In the genomic region with DNA sequence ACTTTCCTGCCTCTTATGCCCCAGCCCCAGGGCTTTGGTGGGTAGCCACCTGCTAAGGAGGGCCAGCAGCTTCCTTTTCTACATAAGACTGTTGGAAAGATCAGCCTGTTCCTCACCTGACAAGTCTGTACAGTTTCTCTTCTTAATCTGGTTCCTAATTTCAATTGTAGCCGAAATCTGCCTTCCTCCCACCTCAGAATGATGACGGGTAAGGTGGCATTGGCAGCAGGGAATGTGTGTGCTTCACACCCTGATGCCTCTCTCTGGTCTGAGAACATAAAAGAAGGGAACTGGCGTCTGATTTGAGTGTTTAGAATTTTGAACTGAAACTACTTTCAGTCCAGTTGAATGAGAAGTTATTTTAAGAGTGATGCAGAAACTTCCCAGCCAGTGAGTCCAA, we compare ENCODE assay signal across 21 cellular contexts.
"Had no signal": no experiment of that assay in that cellular context is flagged by ENCODE, and none has a peak within 500 bp of the region (broad histone marks: within the 10 kb centered on the region; RNA-seq: fewer than 3 reads in every experiment).

No MANE protein-coding gene starts in this region.

- H3K9me3 ChIP-seq: colonic mucosa, pancreas, upper lobe of right lung had no signal

- H3K4me1 ChIP-seq: colonic mucosa, pancreas, upper lobe of right lung had no signal

- H2AFZ ChIP-seq: hepatocyte had no signal

- H3K27ac ChIP-seq: colonic mucosa, epithelial cell of prostate, foreskin keratinocyte, hepatocyte, pancreas, upper lobe of right lung had no signal

- H3K27ac Mint-ChIP-seq: activated B cell treated with CpG ODN at 0.5 μM for 24 hours; activated CD4-positive, alpha-beta memory T cell treated with anti-CD3 and anti-CD28 coated beads for 36 hours; activated CD4-positive, alpha-beta T cell treated with anti-CD3 and anti-CD28 coated beads for 36 hours; endodermal cell; nephron; T-helper 1 cell treated with Interleukin-12 subunit alpha and Interleukin-12 subunit beta and Interleukin-4 antibody, amounts not matched to agents 30 μg/mL and 1 μg/mL, for 36 hours had no signal

- H3K4me3 ChIP-seq: colonic mucosa, dorsolateral prefrontal cortex, hepatocyte, pancreas, upper lobe of right lung had no signal

- H3K4me3 Mint-ChIP-seq: activated B cell treated with CpG ODN at 0.5 μM for 24 hours; activated CD4-positive, alpha-beta memory T cell treated with anti-CD3 and anti-CD28 coated beads for 36 hours; activated CD4-positive, alpha-beta T cell treated with anti-CD3 and anti-CD28 coated beads for 36 hours; endodermal cell; nephron; T-helper 1 cell treated with Interleukin-12 subunit alpha and Interleukin-12 subunit beta and Interleukin-4 antibody, amounts not matched to agents 30 μg/mL and 1 μg/mL, for 36 hours had no signal

- H3K79me2 ChIP-seq: hepatocyte had no signal

- DNase-seq: activated B cell treated with CpG ODN at 0.5 μM for 24 hours; activated CD4-positive, alpha-beta memory T cell treated with anti-CD3 and anti-CD28 coated beads for 36 hours; activated CD4-positive, alpha-beta T cell treated with anti-CD3 and anti-CD28 coated beads for 36 hours; activated naive CD4-positive, alpha-beta T cell treated with Interleukin-2 at 50 U/mL for 16 hours; activated T-cell treated with anti-CD3 and anti-CD28 coated beads, Interleukin-2, amount 50 U/mL, for 48 hours; colonic mucosa; endodermal cell; glutamatergic neuron; left ventricle myocardium superior; stimulated activated CD4-positive, alpha-beta T cell treated with anti-CD3 and anti-CD28 coated beads, Interleukin-12 subunit alpha, Interleukin-12 subunit beta, amount 100 ng/mL, for 4 hours; stimulated activated CD4-positive, alpha-beta T cell treated with anti-CD3 and anti-CD28 coated beads, Interleukin-4, amount 100 ng/mL, for 4 hours; T1000; upper lobe of right lung had no signal

- H3K27me3 ChIP-seq: colonic mucosa, dorsolateral prefrontal cortex, foreskin keratinocyte, hepatocyte, pancreas, upper lobe of right lung had no signal

- H3K4me1 Mint-ChIP-seq: activated CD4-positive, alpha-beta T cell treated with anti-CD3 and anti-CD28 coated beads for 36 hours; endodermal cell had no signal

- H3K27me3 Mint-ChIP-seq: activated B cell treated with CpG ODN at 0.5 μM for 24 hours; activated CD4-positive, alpha-beta memory T cell treated with anti-CD3 and anti-CD28 coated beads for 36 hours; activated CD4-positive, alpha-beta T cell treated with anti-CD3 and anti-CD28 coated beads for 36 hours had no signal

- H3K4me2 ChIP-seq: hepatocyte had no signal

- FAIRE-seq: pancreas had no signal

- ATAC-seq: activated CD4-positive, alpha-beta T cell treated with anti-CD3 and anti-CD28 coated beads for 36 hours; left ventricle myocardium superior; pancreas; right cardiac atrium; upper lobe of right lung had no signal

- H3K9me3 Mint-ChIP-seq: activated B cell treated with CpG ODN at 0.5 μM for 24 hours; activated CD4-positive, alpha-beta memory T cell treated with anti-CD3 and anti-CD28 coated beads for 36 hours; endodermal cell; nephron; T-helper 1 cell treated with Interleukin-12 subunit alpha and Interleukin-12 subunit beta and Interleukin-4 antibody, amounts not matched to agents 30 μg/mL and 1 μg/mL, for 36 hours had no signal
